ENCODE assay signal across 1 cellular context in the genomic region with DNA sequence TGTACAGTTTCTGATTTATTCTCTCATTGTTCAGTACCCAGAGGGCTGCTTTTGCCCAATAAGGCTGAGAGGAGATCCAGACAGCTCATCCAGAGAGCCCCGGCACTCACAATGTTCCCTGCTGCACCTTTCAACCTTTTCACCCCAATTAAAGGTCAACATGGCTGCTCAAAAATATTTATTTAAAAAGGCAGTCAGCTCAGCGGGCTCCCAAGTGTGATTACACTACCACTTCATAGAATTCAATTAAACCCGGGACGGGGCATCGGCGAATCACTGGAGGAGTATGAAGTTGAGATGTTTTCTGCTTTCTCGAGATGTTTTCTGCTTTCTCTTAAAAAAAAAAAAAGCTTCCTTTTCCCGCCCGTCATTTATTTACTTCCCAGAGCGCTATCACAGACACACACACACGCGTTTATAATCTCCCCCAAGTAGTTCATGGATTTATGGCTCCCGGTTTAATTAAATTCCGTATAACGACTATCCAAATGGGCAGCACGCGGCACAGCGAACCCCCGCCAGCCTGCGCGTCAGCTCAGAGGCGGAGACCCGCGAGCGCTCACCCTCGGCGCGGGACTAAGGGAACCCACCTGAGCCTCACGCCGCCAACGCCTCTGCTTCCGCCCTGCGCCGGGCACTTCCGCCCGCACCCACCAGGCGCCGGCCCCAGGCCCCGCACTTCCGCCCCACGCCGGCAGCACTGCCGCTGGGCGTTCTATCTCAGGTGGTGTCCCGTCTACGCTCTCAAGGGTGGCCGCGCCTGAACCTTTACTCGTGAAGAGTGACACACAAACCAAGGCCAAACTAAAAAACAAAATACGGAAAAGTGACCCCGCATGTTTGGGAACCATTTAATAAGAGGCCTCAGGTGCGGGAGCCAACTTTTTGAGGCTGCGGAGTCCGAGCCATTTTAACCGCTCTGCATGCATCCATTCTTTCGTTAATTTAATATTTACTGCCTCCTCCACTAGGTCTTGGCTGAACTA.
TF ChIP-seq lines count a peak whose summit lies in the region.

TSS of gene C5orf63 (minus strand) at position 642 of the 986 bp plus-strand sequence. CDS start 14,507 bp downstream, outside the sequence.

TF ChIP-seq in K562, 482 proteins besides CTCF, POLR2A, EP300 and RAD21 (continued from another document):
- no peak for TF ChIP-seq E4F1 (CRISPR knock-in tag; IDR thresholded peaks at IDR 0.05; ENCODE audit: borderline replicate concordance)
- TF ChIP-seq ZNF507 (tag; conservative IDR thresholded peaks at IDR 0.05), result no peak
- TF ChIP-seq TAF15 (IDR thresholded peaks at IDR 0.05; ENCODE audit: low read depth, low read length), result no peak
- TF ChIP-seq, protein P1, sequence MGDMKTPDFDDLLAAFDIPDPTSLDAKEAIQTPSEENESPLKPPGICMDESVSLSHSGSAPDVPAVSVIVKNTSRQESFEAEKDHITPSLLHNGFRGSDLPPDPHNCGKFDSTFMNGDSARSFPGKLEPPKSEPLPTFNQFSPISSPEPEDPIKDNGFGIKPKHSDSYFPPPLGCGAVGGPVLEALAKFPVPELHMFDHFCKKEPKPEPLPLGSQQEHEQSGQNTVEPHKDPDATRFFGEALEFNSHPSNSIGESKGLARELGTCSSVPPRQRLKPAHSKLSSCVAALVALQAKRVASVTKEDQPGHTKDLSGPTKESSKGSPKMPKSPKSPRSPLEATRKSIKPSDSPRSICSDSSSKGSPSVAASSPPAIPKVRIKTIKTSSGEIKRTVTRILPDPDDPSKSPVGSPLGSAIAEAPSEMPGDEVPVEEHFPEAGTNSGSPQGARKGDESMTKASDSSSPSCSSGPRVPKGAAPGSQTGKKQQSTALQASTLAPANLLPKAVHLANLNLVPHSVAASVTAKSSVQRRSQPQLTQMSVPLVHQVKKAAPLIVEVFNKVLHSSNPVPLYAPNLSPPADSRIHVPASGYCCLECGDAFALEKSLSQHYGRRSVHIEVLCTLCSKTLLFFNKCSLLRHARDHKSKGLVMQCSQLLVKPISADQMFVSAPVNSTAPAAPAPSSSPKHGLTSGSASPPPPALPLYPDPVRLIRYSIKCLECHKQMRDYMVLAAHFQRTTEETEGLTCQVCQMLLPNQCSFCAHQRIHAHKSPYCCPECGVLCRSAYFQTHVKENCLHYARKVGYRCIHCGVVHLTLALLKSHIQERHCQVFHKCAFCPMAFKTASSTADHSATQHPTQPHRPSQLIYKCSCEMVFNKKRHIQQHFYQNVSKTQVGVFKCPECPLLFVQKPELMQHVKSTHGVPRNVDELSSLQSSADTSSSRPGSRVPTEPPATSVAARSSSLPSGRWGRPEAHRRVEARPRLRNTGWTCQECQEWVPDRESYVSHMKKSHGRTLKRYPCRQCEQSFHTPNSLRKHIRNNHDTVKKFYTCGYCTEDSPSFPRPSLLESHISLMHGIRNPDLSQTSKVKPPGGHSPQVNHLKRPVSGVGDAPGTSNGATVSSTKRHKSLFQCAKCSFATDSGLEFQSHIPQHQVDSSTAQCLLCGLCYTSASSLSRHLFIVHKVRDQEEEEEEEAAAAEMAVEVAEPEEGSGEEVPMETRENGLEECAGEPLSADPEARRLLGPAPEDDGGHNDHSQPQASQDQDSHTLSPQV (IDR thresholded peaks at IDR 0.05), result peak; percentile 19; the same call in 1 of the 2 replicates
- TF ChIP-seq TAL1 (IDR thresholded peaks at IDR 0.05), result no peak
- peak; percentile 76 for TF ChIP-seq CXXC5 (CRISPR knock-in tag; IDR thresholded peaks at IDR 0.05)
- peak; percentile 51 for TF ChIP-seq L3MBTL2 (IDR thresholded peaks at IDR 0.05)
- no peak for TF ChIP-seq CSDE1 (IDR thresholded peaks at IDR 0.05)
- TF ChIP-seq ZNF780A (CRISPR knock-in tag; IDR thresholded peaks at IDR 0.05), result no peak
- TF ChIP-seq HDAC1 (IDR thresholded peaks at IDR 0.05), result no peak
